Comparison of ENCODE assay signal across 9 cellular contexts in genomic region chr20:18974660-18975059, GRCh38.
"Had no signal": no experiment of that assay in that cellular context is flagged by ENCODE, and none has a peak within 500 bp of the region (broad histone marks: within the 10 kb centered on the region; RNA-seq: fewer than 3 reads in every experiment).

No MANE protein-coding gene starts in this region.

- H3K4me3 Mint-ChIP-seq: H9 had no signal

- ATAC-seq: K562 had no signal

- H3K4me3 ChIP-seq: GM23248, K562 had no signal

- DNase-seq: GM23248, GOT3, H9, HCEC 1CT, IMR-90, KG1 had no signal

- H3K27ac Mint-ChIP-seq: H9 had no signal

- H3K9me3 Mint-ChIP-seq: H9 had no signal

- FAIRE-seq: H54, HTR-8/SVneo, K562 had no signal

- H3K4me1 Mint-ChIP-seq: H9 had no signal

- H3K27ac ChIP-seq: GM23248 had no signal
